In genomic region chr22:37765498-37765897, GRCh38 we compare ENCODE assay signal across 21 cellular contexts. TPM values are rescaled to one million over a fixed set of nuclear protein-coding genes. Genes with fewer than 3 reads are reported as not detected.
"Had no signal": no experiment of that assay in that cellular context is flagged by ENCODE, and none has a peak within 500 bp of the region (broad histone marks: within the 10 kb centered on the region; RNA-seq: fewer than 3 reads in every experiment).

No MANE protein-coding gene starts in this region.

- DNase-seq: activated CD4-positive, alpha-beta T cell treated with anti-CD3 and anti-CD28 coated beads, Interleukin-2, amount 50 U/mL, for 48 hours; activated gamma-delta T cell treated with Interleukin-2 at 50 U/mL for 16 hours; adrenal gland; foreskin keratinocyte; glutamatergic neuron; kidney; stimulated activated CD4-positive, alpha-beta T cell treated with anti-CD3 and anti-CD28 coated beads, Interleukin-4, amount 100 ng/mL, for 24 hours; stomach had no signal

- H3K27ac ChIP-seq: dorsolateral prefrontal cortex, epithelial cell of prostate, foreskin keratinocyte, prostate gland, stomach had no signal

- H3K4me3 ChIP-seq: adrenal gland, dorsolateral prefrontal cortex, prostate gland, stomach had no signal

- H3K4me1 ChIP-seq: foreskin keratinocyte, prostate gland had no signal

- ATAC-seq: activated naive CD4-positive, alpha-beta T cell treated with anti-CD3 and anti-CD28 coated beads, Interleukin-2, amount 50 U/mL, for 72 hours; foreskin keratinocyte; sciatic nerve; stimulated activated effector memory CD8-positive, alpha-beta T cell treated with anti-CD3 and anti-CD28 coated beads, Interleukin-12 subunit alpha, Interleukin-12 subunit beta, amount 100 ng/mL, for 72 hours had no signal

- H3K27me3 ChIP-seq: adrenal gland, dorsolateral prefrontal cortex, foreskin keratinocyte, stomach had no signal

- H3K9me3 ChIP-seq: adrenal gland, prostate gland, stomach had no signal

- H3K36me3 ChIP-seq: prostate gland had no signal

- FAIRE-seq: astrocyte, kidney had no signal

RNA-seq across cellular contexts. Expression of gene GALR3, which starts 57.7 kb away (rescaled TPM):
- total RNA-seq: activated naive CD4-positive, alpha-beta T cell treated with anti-CD3 and anti-CD28 coated beads, Interleukin-2, amount 50 U/mL, for 72 hours; astrocyte; bronchial epithelial cell; fibroblast of lung; foreskin keratinocyte; kidney; liver; mononuclear cell; sciatic nerve; stomach; T-helper 2 cell treated with Interferon-gamma antibody and Interleukin-4, amounts not matched to agents 100 ng/mL and 5 ng/mL, for 36 hours; temporal lobe had no signal
- polyA plus RNA-seq: adrenal gland, fibroblast of lung, foreskin keratinocyte, liver, stomach had no signal
